In genomic region chr4:72919937-72920336, GRCh38 we compare ENCODE assay signal across 24 cellular contexts.
DNase-seq lines count a peak whose midpoint lies in the region; ATAC-seq, FAIRE-seq and TF ChIP-seq lines count a peak whose summit lies in the region.
"Had no signal": no experiment of that assay in that cellular context is flagged by ENCODE, and none has a peak within 500 bp of the region (broad histone marks: within the 10 kb centered on the region; RNA-seq: fewer than 3 reads in every experiment).

No MANE protein-coding gene starts in this region.

- POLR2A ChIA-PET in HepG2 (lab: Yijun Ruan, JAX): no interaction called here

- no peak overlapping the region for H3K27ac ChIP-seq in HepG2 (ENCODE audit: extremely low read length, insufficient read depth, low read length)
- H3K27ac ChIP-seq: BLaER1, GM23248, PC-9, SJSA1 had no signal

- peak; percentile 72 for ATAC-seq in HepG2

- no peak for TF ChIP-seq POLR2A in HepG2 (IDR thresholded peaks at IDR 0.05; ENCODE audit: insufficient read depth in 1 of 2, low read depth in 2 of 2, low read length in 2 of 2)
- TF ChIP-seq POLR2A in erythroblast (IDR thresholded peaks at IDR 0.05; ENCODE audit: low read length): no peak

- 0% methylated on average over 1 of the region's 1 CpG for WGBS in HepG2 (ENCODE audit: low lambda C conversion rate)

- no peak overlapping the region for H3K9ac ChIP-seq in HepG2 (ENCODE audit: insufficient read depth, low read depth, low read length)
- H3K9ac ChIP-seq: BLaER1, GM23248 had no signal

- DNase-seq in OCI-M1 (lab: John Stamatoyannopoulos, UW): peak; percentile 12
- DNase-seq in amniotic epithelial cell (ENCODE audit: low read depth): peak; percentile 31
- peak; percentile 6 for DNase-seq in HepG2 (ENCODE audit: low spot score)
- peak; percentile 38 for DNase-seq in renal cortical epithelial cell (ENCODE audit: low read depth)
- no peak for DNase-seq in SK-N-DZ (ENCODE audit: low spot score)
- DNase-seq in erythroblast (lab: John Stamatoyannopoulos, UW): no peak
- no peak for DNase-seq in iPS-NIHi7 (ENCODE audit: extremely low spot score)
- DNase-seq: CD4-positive, CD25-positive, alpha-beta regulatory T cell; GM23248; H7; IMR-90; KG1; MG63; NCI-H2029; NCI-H446; NCI-H524 treated with DMSO at 0.1 percent for 48 hours; NCI-H774; Right ventricle myocardium superior; RPMI8226 had no signal

- TF ChIP-seq CTCF in HepG2 (CRISPR knock-in tag; IDR thresholded peaks at IDR 0.05): no peak

- TF ChIP-seq EP300 in HepG2 (IDR thresholded peaks at IDR 0.05; ENCODE audit: low read depth in 2 of 2, low read length in 2 of 2) (no peak), HepG2 (CRISPR knock-in tag; IDR thresholded peaks at IDR 0.05; ENCODE audit: borderline replicate concordance) (no peak)

- no peaks in the 10 kb centered on the region for H3K9me3 ChIP-seq in HepG2 (ENCODE audit: low read length)
- H3K9me3 ChIP-seq: BLaER1, MG63, SJSA1 had no signal

- no peaks in the 10 kb centered on the region for H3K79me2 ChIP-seq in HepG2 (ENCODE audit: insufficient read depth, low read length)

- no TSS peak for BruUV-seq in HepG2 (replicated peaks; lab: Mats Ljungman, UMichigan)

- H4K20me1 ChIP-seq in HepG2 (ENCODE audit: insufficient read depth, low read length): no peaks in the 10 kb centered on the region
- H4K20me1 ChIP-seq: BLaER1 had no signal

- H2AFZ ChIP-seq in HepG2 (ENCODE audit: low read length): no peak overlapping the region
- H2AFZ ChIP-seq: GM23248, PC-9 had no signal

- TF ChIP-seq RAD21 in HepG2 (CRISPR knock-in tag; IDR thresholded peaks at IDR 0.05): no peak

- H3K4me1 ChIP-seq in HepG2 (ENCODE audit: insufficient read depth, low read length): no peaks in the 10 kb centered on the region
- H3K4me1 ChIP-seq: BLaER1, SJSA1 had no signal

- H3K27me3 ChIP-seq in HepG2 (ENCODE audit: control insufficient read depth in 1 of 2, insufficient read depth in 2 of 2, low read length in 2 of 2): no peaks in the 10 kb centered on the region
- H3K27me3 ChIP-seq: BLaER1, MG63, SJSA1 had no signal

- H3K36me3 ChIP-seq in HepG2 (replicated peaks in 1 of 2; ENCODE audit: control insufficient read depth in 1 of 2, insufficient read depth in 2 of 2, low read length in 2 of 2): no peaks in the 10 kb centered on the region
- H3K36me3 ChIP-seq: BLaER1, MG63, SJSA1 had no signal

- in situ Hi-C loops in HepG2 (cut with HindIII; ENCODE audit: extremely low pct_ligation_motif_present, low pct_unique_long_range_greater_than_20kb): no loop called here

- H3K4me3 ChIP-seq in HepG2 (replicated peaks in 1 of 3; ENCODE audit: insufficient read depth in 1 of 3, low read depth in 2 of 3, low read length in 3 of 3): no peak overlapping the region
- H3K4me3 ChIP-seq: BLaER1, GM23248, MG63, PC-9, SJSA1 had no signal

- H3K4me2 ChIP-seq in HepG2 (ENCODE audit: low read depth, low read length): no peak overlapping the region
- H3K4me2 ChIP-seq: BLaER1, PC-9 had no signal

- CTCF ChIA-PET in HepG2 (lab: Yijun Ruan, JAX; ENCODE audit: low intra/inter-chr PET ratio, low total read pairs): no interaction called here

- intact Hi-C loops in HepG2 (cut with micrococcal nuclease; ENCODE audit: unreplicated experiment): no loop called here

- peak; percentile 37 for FAIRE-seq in HepG2 (lab: Jason Lieb, UNC)
- FAIRE-seq: A204.1, HTR-8/SVneo had no signal

TF ChIP-seq in HepG2, 621 proteins besides CTCF, POLR2A, EP300 and RAD21:
- TF ChIP-seq, protein P1, sequence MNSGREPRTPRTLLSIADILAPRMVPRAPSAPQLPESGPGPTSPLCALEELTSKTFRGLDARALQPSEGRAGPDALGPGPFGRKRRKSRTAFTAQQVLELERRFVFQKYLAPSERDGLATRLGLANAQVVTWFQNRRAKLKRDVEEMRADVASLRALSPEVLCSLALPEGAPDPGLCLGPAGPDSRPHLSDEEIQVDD (CRISPR knock-in tag; IDR thresholded peaks at IDR 0.05; ENCODE audit: borderline replicate concordance): no peak
- peak; percentile 38; the same call in 1 of the 2 replicates for TF ChIP-seq CEBPB (IDR thresholded peaks at IDR 0.05; ENCODE audit: borderline replicate concordance, low read depth, low read length)

Comparison
In these comparisons a context has a peak if more than half of its experiments do, and no peak if none do; other contexts are left out.
1. DNase-seq: peak in OCI-M1 (single experiment), amniotic epithelial cell (single experiment), HepG2 (single experiment) and renal cortical epithelial cell (single experiment); none in SK-N-DZ (single experiment), erythroblast (0 of 2) and iPS-NIHi7 (single experiment).